ENCODE assay signal across 8 cellular contexts in genomic region chr3:101849714-101850326, GRCh38. TPM values are rescaled to one million over a fixed set of nuclear protein-coding genes. Genes with fewer than 3 reads are reported as not detected.
DNase-seq lines count a peak whose midpoint lies in the region; ATAC-seq and TF ChIP-seq lines count a peak whose summit lies in the region.

No MANE protein-coding gene starts in this region.

- CTCF ChIA-PET in PC-9 (lab: Charles Lee): interaction anchor here (0.5 kb wide), 1 partner anchor 101 kb away, joined by 6 read pairs; no protein-coding TSS in a partner anchor

- H3K27ac ChIP-seq in PC-9 (peak overlapping the region; percentile 80), heart left ventricle (peak overlapping the region; percentile 96 to 100 (median 99))

- no TSS peak for BruUV-seq in PC-9 (replicated peaks; lab: Mats Ljungman, UMichigan)

- peak in 1 of 2 donors; percentile 24 for TF ChIP-seq POLR2A in heart left ventricle (IDR thresholded peaks at IDR 0.05)

- intact Hi-C loops in PC-9 (cut with micrococcal nuclease; ENCODE audit: unreplicated experiment): loop anchor here (1.0 to 5.0 kb wide), 7 partner anchors 23 to 375 kb away; partner anchors contain the start of gene ZBTB11
- intact Hi-C loops in heart left ventricle (cut with DNase I): loop anchor here in 6 of 10 donors (1.0 to 5.0 kb wide), 6 partner anchors 18 to 43 kb away; no protein-coding TSS in a partner anchor

- H3K79me2 ChIP-seq in PC-9 (ENCODE audit: low read depth): peaks cover 34% of the 10 kb centered on the region

- 0 to 1% (median 0%) methylated on average over 17 to 67 of the region's 67 CpGs for WGBS in heart left ventricle, 4 donors

- H3K9me3 ChIP-seq in PC-9 (ENCODE audit: insufficient read depth, low read depth): no peaks in the 10 kb centered on the region
- H3K9me3 ChIP-seq in heart left ventricle: no peaks in the 10 kb centered on the region

- peaks cover 4% of the 10 kb centered on the region; the same call in 1 of the 2 replicates for H3K9me2 ChIP-seq in PC-9 (ENCODE audit: insufficient read depth)

- peaks cover 24% of the 10 kb centered on the region for H3K4me1 ChIP-seq in PC-9 (replicated peaks; ENCODE audit: insufficient read depth)
- H3K4me1 ChIP-seq in heart left ventricle: peaks cover 0 to 55% (median 13%) of the 10 kb centered on the region in 12 donors

- peak overlapping the region; percentile 87 for H2AFZ ChIP-seq in PC-9

- H3K4me2 ChIP-seq in PC-9: peak overlapping the region; percentile 89

- H3K27me3 ChIP-seq in PC-9 (ENCODE audit: insufficient read depth, low read depth) (no peaks in the 10 kb centered on the region), heart left ventricle (no peaks in the 10 kb centered on the region)

- peak; percentile 43 for DNase-seq in SIG-M5 treated with dmso at 0.1 percent for 504 hours (lab: John Stamatoyannopoulos, UW; ENCODE audit: unreplicated experiment)
- DNase-seq in SIG-M5 (lab: John Stamatoyannopoulos, UW): no peak
- DNase-seq in PC-9: peak; percentile 46 to 52
- peak; percentile 61 for DNase-seq in activated naive CD4-positive, alpha-beta T cell treated with Interleukin-2 at 50 U/mL for 16 hours
- peak; percentile 47 to 80 (median 57) for DNase-seq in heart left ventricle
- peak; percentile 43 for DNase-seq in putamen (ENCODE audit: low spot score)
- no peak for DNase-seq in glomerular visceral epithelial cell (ENCODE audit: extremely low spot score)

- H3K4me3 ChIP-seq in PC-9: peak overlapping the region; percentile 88
- H3K4me3 ChIP-seq in heart left ventricle: peak overlapping the region; percentile 77 to 99 (median 89)

- ATAC-seq in HG02938 (IDR thresholded peaks at IDR 0.05; ENCODE audit: unreplicated experiment) (peak; percentile 26), heart left ventricle (peak in 3 of 4 donors; percentile 10 to 62 (median 54))

- POLR2A ChIA-PET in PC-9 (lab: Charles Lee; ENCODE audit: unreplicated experiment): interaction anchor here (0.5 to 1.7 kb wide), 8 partner anchors 22 to 375 kb away, joined by 3 to 20 read pairs (median 5); no protein-coding TSS in a partner anchor

- peaks cover 14% of the 10 kb centered on the region for H3F3A ChIP-seq in PC-9 (ENCODE audit: insufficient read depth, low read depth)

- peaks cover 37% of the 10 kb centered on the region for H3K36me3 ChIP-seq in PC-9 (ENCODE audit: low read depth)
- H3K36me3 ChIP-seq in heart left ventricle: peaks cover 3 to 39% (median 30%) of the 10 kb centered on the region in 9 donors

- TF ChIP-seq CTCF in PC-9 (conservative IDR thresholded peaks at IDR 0.05) (peak; percentile 38; the same call in 1 of the 2 replicates), heart left ventricle (IDR thresholded peaks at IDR 0.05) (peak in 5 of 12 donors; percentile 9 to 34 (median 20))

- H4K20me1 ChIP-seq in PC-9 (ENCODE audit: insufficient read depth): peaks cover 10% of the 10 kb centered on the region; the same call in 1 of the 2 replicates

RNA-seq across cellular contexts. Expression of gene NFKBIZ, which starts 0.5 kb away (rescaled TPM):
- total RNA-seq in PC-9 (2021) (44.9 and 57.7 TPM in 2 replicates), heart left ventricle (10 to 100 TPM in 4 of 9 donors, 1 to 10 TPM in 5; 6.9 to 44.8 (median 10.0) TPM)
- 1 to 10 TPM; 5.6 to 7.2 TPM for polyA plus RNA-seq in heart left ventricle

Comparison
In these comparisons a context has a peak if more than half of its experiments do, and no peak if none do; other contexts are left out.
1. DNase-seq: peak in SIG-M5 treated with dmso at 0.1 percent for 504 hours (single experiment), PC-9 (2 of 2), activated naive CD4-positive, alpha-beta T cell treated with Interleukin-2 at 50 U/mL for 16 hours (single experiment), heart left ventricle (5 of 5) and putamen (single experiment); none in SIG-M5 (single experiment) and glomerular visceral epithelial cell (single experiment).